1 cellular context compared by ENCODE assay signal in the genomic region with DNA sequence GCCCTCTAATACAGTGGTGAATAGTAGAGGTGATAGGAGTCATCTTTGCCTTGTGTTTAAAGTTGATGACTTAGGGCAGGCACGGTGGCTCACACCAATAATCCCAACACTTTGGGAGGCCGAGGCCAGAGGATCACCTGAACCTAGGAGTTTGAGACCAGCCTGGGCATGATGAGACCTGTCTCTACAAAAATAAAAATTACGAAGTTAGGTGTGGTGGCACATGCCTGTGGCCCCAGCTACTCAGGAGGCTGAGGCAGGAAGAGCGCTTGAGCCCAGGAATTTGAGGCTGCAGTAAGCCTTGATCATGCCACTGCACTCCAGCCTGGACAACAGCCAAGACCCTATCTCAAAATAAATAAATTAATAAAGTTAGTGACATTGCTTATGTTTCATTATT.
TF ChIP-seq lines count a peak whose summit lies in the region.

No MANE protein-coding gene starts in this region.

TF ChIP-seq in IMR-90, 13 proteins besides CTCF, POLR2A, EP300 and RAD21:
- no peak for TF ChIP-seq CEBPB (IDR thresholded peaks at IDR 0.05; ENCODE audit: low read depth, low read length)
